ENCODE assay signal across 23 cellular contexts in the genomic region with DNA sequence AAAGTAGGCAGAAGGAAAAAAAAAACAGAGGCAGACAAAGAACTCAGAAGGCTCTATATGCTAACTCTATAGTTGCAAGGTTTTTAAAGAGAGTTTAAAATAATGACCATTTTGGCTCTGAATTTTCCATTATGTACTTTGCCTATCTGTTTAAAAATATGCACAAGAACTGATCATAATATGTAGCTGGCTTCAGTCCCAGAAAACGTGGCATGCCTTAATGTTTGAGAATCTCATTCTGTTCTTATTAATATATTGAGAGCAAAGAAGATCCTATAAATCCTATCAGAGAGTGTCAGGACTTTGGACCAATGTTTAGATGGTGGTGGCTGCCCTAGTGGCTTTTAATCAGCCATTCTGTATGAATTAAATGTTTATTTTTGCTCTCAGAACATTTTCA.
DNase-seq lines count a peak whose midpoint lies in the region; ATAC-seq and TF ChIP-seq lines count a peak whose summit lies in the region.
"Had no signal": no experiment of that assay in that cellular context is flagged by ENCODE, and none has a peak within 500 bp of the region (broad histone marks: within the 10 kb centered on the region; RNA-seq: fewer than 3 reads in every experiment).

No MANE protein-coding gene starts in this region.

- peak overlapping the region; percentile 56 for H3K27ac Mint-ChIP-seq in chondrocyte (ENCODE audit: unreplicated experiment)
- peak overlapping the region in 1 of 2 donors; percentile 65 for H3K27ac Mint-ChIP-seq in stimulated activated naive CD8-positive, alpha-beta T cell treated with anti-CD3 and anti-CD28 coated beads, Interleukin-15, amount 100 ng/mL, for 72 hours
- H3K27ac Mint-ChIP-seq: B cell had no signal

- no peaks in the 10 kb centered on the region for H3K4me1 ChIP-seq in left ventricle myocardium inferior

- H3K27me3 ChIP-seq in left ventricle myocardium inferior (ENCODE audit: low read depth) = no peaks in the 10 kb centered on the region
- H3K27me3 ChIP-seq: MG63 had no signal

- no peaks in the 10 kb centered on the region for H3K9me3 ChIP-seq in left ventricle myocardium inferior (replicated peaks)
- H3K9me3 ChIP-seq: MG63 had no signal

- TF ChIP-seq CTCF in AG10803 (conservative IDR thresholded peaks at IDR 0.05; ENCODE audit: low read length) (no peak), VCaP (conservative IDR thresholded peaks at IDR 0.05) (no peak), chondrocyte (IDR thresholded peaks at IDR 0.05) (no peak), left ventricle myocardium inferior (IDR thresholded peaks at IDR 0.05; ENCODE audit: borderline replicate concordance) (no peak)

- intact Hi-C loops in left ventricle myocardium inferior (cut with micrococcal nuclease) = no loop called here

- H3K27ac ChIP-seq in VCaP (peak overlapping the region; percentile 61), left ventricle myocardium inferior (replicated peaks) (no peak overlapping the region)
- H3K27ac ChIP-seq: GM23248, HL-60 had no signal

- H3K4me3 Mint-ChIP-seq in chondrocyte (ENCODE audit: unreplicated experiment) = no peak overlapping the region
- no peak overlapping the region for H3K4me3 Mint-ChIP-seq in stimulated activated naive CD8-positive, alpha-beta T cell treated with anti-CD3 and anti-CD28 coated beads, Interleukin-15, amount 100 ng/mL, for 72 hours
- H3K4me3 Mint-ChIP-seq: B cell had no signal

- ATAC-seq in GM21367 (IDR thresholded peaks at IDR 0.05; ENCODE audit: unreplicated experiment) = no peak
- no peak for ATAC-seq in stimulated activated naive CD8-positive, alpha-beta T cell treated with anti-CD3 and anti-CD28 coated beads, Interleukin-15, amount 100 ng/mL, for 72 hours
- ATAC-seq: GM12878, HCT116 had no signal

- no peaks in the 10 kb centered on the region for H3K27me3 Mint-ChIP-seq in chondrocyte (ENCODE audit: low read depth)
- H3K27me3 Mint-ChIP-seq in stimulated activated naive CD8-positive, alpha-beta T cell treated with anti-CD3 and anti-CD28 coated beads, Interleukin-15, amount 100 ng/mL, for 72 hours = no peaks in the 10 kb centered on the region

- H3K4me3 ChIP-seq in AG10803 (ENCODE audit: low read length) (no peak overlapping the region), left ventricle myocardium inferior (no peak overlapping the region)
- H3K4me3 ChIP-seq: GM12878, GM23248, MG63 had no signal

- H3K36me3 ChIP-seq in left ventricle myocardium inferior = no peaks in the 10 kb centered on the region
- H3K36me3 ChIP-seq: MG63 had no signal

- H3K9me3 Mint-ChIP-seq in chondrocyte (ENCODE audit: low read depth) = peaks cover 6% of the 10 kb centered on the region
- no peaks in the 10 kb centered on the region for H3K9me3 Mint-ChIP-seq in stimulated activated naive CD8-positive, alpha-beta T cell treated with anti-CD3 and anti-CD28 coated beads, Interleukin-15, amount 100 ng/mL, for 72 hours

- H3K4me1 Mint-ChIP-seq in chondrocyte (ENCODE audit: low read depth) = peaks cover 11% of the 10 kb centered on the region
- no peaks in the 10 kb centered on the region for H3K4me1 Mint-ChIP-seq in stimulated activated naive CD8-positive, alpha-beta T cell treated with anti-CD3 and anti-CD28 coated beads, Interleukin-15, amount 100 ng/mL, for 72 hours
- H3K4me1 Mint-ChIP-seq: B cell had no signal

- peaks cover 4% of the 10 kb centered on the region for H3K36me3 Mint-ChIP-seq in chondrocyte (ENCODE audit: low read depth)

- peak; percentile 6 for DNase-seq in AG10803 (ENCODE audit: low read depth)
- DNase-seq in chondrocyte (ENCODE audit: low spot score) = no peak
- DNase-seq in iris pigment epithelial cell (ENCODE audit: low read depth) = peak; percentile 55
- no peak for DNase-seq in DMS 273 (lab: John Stamatoyannopoulos, UW; ENCODE audit: unreplicated experiment)
- no peak for DNase-seq in left ventricle myocardium inferior
- no peak for DNase-seq in stimulated activated naive CD8-positive, alpha-beta T cell treated with anti-CD3 and anti-CD28 coated beads, Interleukin-15, amount 100 ng/mL, for 72 hours
- DNase-seq: 8988T, COR-L47, DMS153, GM23248, Karpas-422, MG63, NCI-H1105 treated with DMSO at 0.1 percent for 48 hours, NCI-H1694, NCI-H510A treated with DMSO at 0.1 percent for 48 hours, NCI-H774, Right ventricle myocardium superior had no signal

Comparison
In these comparisons a context has a peak if more than half of its experiments do, and no peak if none do; other contexts are left out.
1. DNase-seq: peak in AG10803 (single experiment) and iris pigment epithelial cell (single experiment); none in chondrocyte (single experiment), DMS 273 (single experiment), left ventricle myocardium inferior (single experiment) and stimulated activated naive CD8-positive, alpha-beta T cell treated with anti-CD3 and anti-CD28 coated beads, Interleukin-15, amount 100 ng/mL, for 72 hours (0 of 2).